8 cellular contexts compared by ENCODE assay signal in the genomic region with DNA sequence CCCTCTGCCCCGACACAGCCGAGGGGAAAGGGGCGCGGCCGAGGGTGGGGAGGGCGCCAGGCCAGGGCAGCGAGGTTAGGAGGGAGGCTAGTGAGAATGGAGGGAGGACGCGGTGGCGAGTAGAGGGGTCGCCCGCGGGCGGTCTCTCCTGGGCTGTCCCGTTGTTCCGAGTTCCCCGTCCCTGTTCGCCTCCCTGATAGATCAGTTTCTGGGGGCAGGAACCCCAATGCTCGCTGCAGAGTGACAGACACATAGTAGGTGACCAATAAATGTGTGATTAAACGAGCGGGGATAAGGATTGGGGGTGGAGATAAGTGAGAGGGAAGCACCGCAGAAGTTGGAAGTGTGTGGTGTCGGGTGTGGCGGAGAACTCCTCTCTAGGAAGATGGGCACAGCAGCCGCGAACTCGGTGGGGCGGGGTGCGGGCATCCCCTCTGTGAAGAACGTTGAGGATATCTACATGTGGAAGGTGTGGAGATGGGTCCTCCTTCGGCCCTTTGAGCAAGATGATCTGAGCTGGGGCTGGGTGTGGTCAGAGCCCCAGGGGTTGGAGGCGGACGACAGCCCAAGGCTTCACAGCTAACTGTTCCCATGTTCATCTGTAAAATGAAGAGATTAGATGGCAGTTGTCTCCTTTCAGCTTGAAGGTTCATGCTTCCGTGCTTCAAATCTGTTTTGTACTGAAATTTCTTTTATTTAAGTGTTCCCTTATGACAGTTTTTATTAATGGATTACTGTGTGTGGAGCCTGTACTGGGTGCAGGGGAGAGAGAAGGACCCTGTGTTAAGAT. TPM values are rescaled to one million over a fixed set of nuclear protein-coding genes. Genes with fewer than 3 reads are reported as not detected.
A peak's percentile ranks its signal among the peaks of the same experiment; 100 is the strongest.
DNase-seq lines count a peak whose midpoint lies in the region; ATAC-seq and TF ChIP-seq lines count a peak whose summit lies in the region.

No MANE protein-coding gene starts in this region.

- no peaks in the 10 kb centered on the region for H3K9me3 Mint-ChIP-seq in activated T-cell treated with anti-CD3 and anti-CD28 coated beads, Interleukin-2, amount 50 U/mL, for 24 hours
- H3K9me3 Mint-ChIP-seq in activated CD4-positive, alpha-beta memory T cell treated with anti-CD3 and anti-CD28 coated beads for 36 hours, result no peaks in the 10 kb centered on the region

- WGBS in heart left ventricle, 4 donors, result 1 to 5% (median 2%) methylated on average over 27 to 34 of the region's 34 CpGs
- WGBS in psoas muscle, 3 donors, result 2 to 4% (median 2%) methylated on average over 30 to 34 of the region's 34 CpGs

- ATAC-seq in HG03280 (IDR thresholded peaks at IDR 0.05; ENCODE audit: unreplicated experiment) (peak; percentile 6), heart left ventricle (peak in 1 of 4 donors; percentile 1), psoas muscle (no peak), GM18520 (IDR thresholded peaks at IDR 0.05; ENCODE audit: unreplicated experiment) (no peak), HG03442 (IDR thresholded peaks at IDR 0.05; ENCODE audit: unreplicated experiment) (no peak)

- H3K9me3 ChIP-seq in heart left ventricle (no peaks in the 10 kb centered on the region), psoas muscle (no peaks in the 10 kb centered on the region)

- H3K4me1 ChIP-seq in heart left ventricle (peaks cover 0 to 45% (median 19%) of the 10 kb centered on the region in 12 donors), psoas muscle (peaks cover 16% of the 10 kb centered on the region)

- H3K27ac ChIP-seq in heart left ventricle (peak overlapping the region; percentile 58 to 97 (median 92)), psoas muscle (peak overlapping the region; percentile 92)

- H3K27me3 ChIP-seq in heart left ventricle, result no peaks in the 10 kb centered on the region
- H3K27me3 ChIP-seq in psoas muscle (ENCODE audit: insufficient read depth in 3 of 3, low read length in 2 of 3), result no peaks in the 10 kb centered on the region

- no peaks in the 10 kb centered on the region for H3K27me3 Mint-ChIP-seq in activated T-cell treated with anti-CD3 and anti-CD28 coated beads, Interleukin-2, amount 50 U/mL, for 24 hours
- H3K27me3 Mint-ChIP-seq in activated CD4-positive, alpha-beta memory T cell treated with anti-CD3 and anti-CD28 coated beads for 36 hours, result no peaks in the 10 kb centered on the region

- POLR2A ChIA-PET in activated CD4-positive, alpha-beta memory T cell treated with anti-CD3 and anti-CD28 coated beads for 36 hours (lab: Charles Lee), result interaction anchor here (0.9 kb wide), 1 partner anchor 11 kb away, joined by 3 read pairs; the partner anchor contains the start of gene REPIN1

- H3K36me3 Mint-ChIP-seq in activated T-cell treated with anti-CD3 and anti-CD28 coated beads, Interleukin-2, amount 50 U/mL, for 24 hours (ENCODE audit: low read depth), result peaks cover 6% of the 10 kb centered on the region
- H3K36me3 Mint-ChIP-seq in activated CD4-positive, alpha-beta memory T cell treated with anti-CD3 and anti-CD28 coated beads for 36 hours, result no peaks in the 10 kb centered on the region

- CTCF ChIA-PET in activated CD4-positive, alpha-beta memory T cell treated with anti-CD3 and anti-CD28 coated beads for 36 hours (lab: Charles Lee), result interaction anchor here (0.6 kb wide), 1 partner anchor 25 kb away, joined by 3 read pairs; no protein-coding TSS in a partner anchor

- TF ChIP-seq POLR2A in heart left ventricle (IDR thresholded peaks at IDR 0.05), result no peak

- peaks cover 0 to 3% (median 0%) of the 10 kb centered on the region in 9 donors for H3K36me3 ChIP-seq in heart left ventricle
- peaks cover 0 to under 1% of the 10 kb centered on the region in 2 donors for H3K36me3 ChIP-seq in psoas muscle (ENCODE audit: insufficient read depth in 1 of 2, low read depth in 1 of 2)

- H3K4me3 ChIP-seq in heart left ventricle (peak overlapping the region; percentile 71 to 100 (median 86)), psoas muscle (peak overlapping the region; percentile 95)

- H3K27ac Mint-ChIP-seq in activated T-cell treated with anti-CD3 and anti-CD28 coated beads, Interleukin-2, amount 50 U/mL, for 24 hours, result peak overlapping the region; percentile 88
- peak overlapping the region; percentile 35 for H3K27ac Mint-ChIP-seq in activated CD4-positive, alpha-beta memory T cell treated with anti-CD3 and anti-CD28 coated beads for 36 hours

- H3K4me1 Mint-ChIP-seq in activated T-cell treated with anti-CD3 and anti-CD28 coated beads, Interleukin-2, amount 50 U/mL, for 24 hours (ENCODE audit: low read depth), result peaks cover 49% of the 10 kb centered on the region
- H3K4me1 Mint-ChIP-seq in activated CD4-positive, alpha-beta memory T cell treated with anti-CD3 and anti-CD28 coated beads for 36 hours (ENCODE audit: low read depth), result peaks cover 42% of the 10 kb centered on the region

- no peak for TF ChIP-seq CTCF in heart left ventricle (IDR thresholded peaks at IDR 0.05)
- no peak for TF ChIP-seq CTCF in psoas muscle (IDR thresholded peaks at IDR 0.05)

- H3K4me3 Mint-ChIP-seq in activated T-cell treated with anti-CD3 and anti-CD28 coated beads, Interleukin-2, amount 50 U/mL, for 24 hours, result peak overlapping the region; percentile 90
- H3K4me3 Mint-ChIP-seq in activated CD4-positive, alpha-beta memory T cell treated with anti-CD3 and anti-CD28 coated beads for 36 hours, result peak overlapping the region; percentile 81

- intact Hi-C loops in activated CD4-positive, alpha-beta memory T cell treated with anti-CD3 and anti-CD28 coated beads for 36 hours (cut with micrococcal nuclease), result loop anchor here (1.0 to 5.0 kb wide), 3 partner anchors 11 to 43 kb away; partner anchors contain the start of gene REPIN1
- intact Hi-C loops in heart left ventricle (cut with DNase I) (no loop called here), psoas muscle (cut with DNase I) (loop anchor here in 1 of 2 donors (10.0 kb wide), 1 partner anchor 95 kb away; no protein-coding TSS in a partner anchor)

- DNase-seq in activated T-cell treated with anti-CD3 and anti-CD28 coated beads, Interleukin-2, amount 50 U/mL, for 24 hours, result no peak
- no peak for DNase-seq in activated T-cell treated with anti-CD3 and anti-CD28 coated beads, Interleukin-2, amount 50 U/mL, for 1 hour
- peak; percentile 37 for DNase-seq in activated CD4-positive, alpha-beta memory T cell treated with anti-CD3 and anti-CD28 coated beads for 36 hours
- DNase-seq in heart left ventricle (peak in 1 of 5 donors; percentile 68), psoas muscle (no peak)

RNA-seq across cellular contexts. Expression of gene ZNF775, which starts 0.7 kb away (rescaled TPM):
- 1 to 10 TPM; 6.0 to 6.8 TPM for total RNA-seq in activated CD4-positive, alpha-beta memory T cell treated with anti-CD3 and anti-CD28 coated beads for 36 hours
- total RNA-seq in heart left ventricle (1 to 10 TPM; 2.1 to 5.0 (median 3.3) TPM), psoas muscle (1 to 10 TPM; 1.6 to 3.2 (median 2.8) TPM)
- polyA plus RNA-seq in heart left ventricle (1 to 10 TPM; 1.8 to 4.4 TPM), psoas muscle (1 to 10 TPM; 2.6 to 3.8 (median 3.7) TPM)

RNA-seq across cellular contexts. Expression of gene REPIN1, which starts 11.2 kb away (rescaled TPM):
- 10 to 100 TPM; 52.3 to 56.9 TPM for total RNA-seq in activated CD4-positive, alpha-beta memory T cell treated with anti-CD3 and anti-CD28 coated beads for 36 hours
- total RNA-seq in heart left ventricle (100 to 1,000 TPM in 5 of 9 donors, 10 to 100 TPM in 4; 90.4 to 141 (median 100) TPM), psoas muscle (100 to 1,000 TPM; 112 to 212 (median 137) TPM)
- polyA plus RNA-seq in heart left ventricle (10 to 100 TPM; 49.8 to 79.6 TPM), psoas muscle (100 to 1,000 TPM in 1 of 3 donors, 10 to 100 TPM in 2; 80.2 to 133 (median 83.2) TPM)

RNA-seq across cellular contexts. Expression of gene RARRES2, which starts 38.4 kb away (rescaled TPM):
- total RNA-seq in activated CD4-positive, alpha-beta memory T cell treated with anti-CD3 and anti-CD28 coated beads for 36 hours, result not detected
- total RNA-seq in heart left ventricle (100 to 1,000 TPM in 2 of 9 donors, 10 to 100 TPM in 3, 1 to 10 TPM in 4; 3.9 to 108 (median 12.6) TPM), psoas muscle (10 to 100 TPM in 2 of 4 donors, 1 to 10 TPM in 2; 4.1 to 17.9 (median 8.7) TPM)
- polyA plus RNA-seq in heart left ventricle (10 to 100 TPM in 1 of 2 donors, 1 to 10 TPM in 1; 9.2 to 16.0 TPM), psoas muscle (1 to 10 TPM; 6.3 to 7.7 (median 7.3) TPM)

RNA-seq across cellular contexts. Expression of gene ACTR3C, which starts 56.4 kb away (rescaled TPM):
- 1 to 10 TPM; 8.0 to 8.8 TPM for total RNA-seq in activated CD4-positive, alpha-beta memory T cell treated with anti-CD3 and anti-CD28 coated beads for 36 hours
- total RNA-seq in heart left ventricle (1 to 10 TPM; 1.6 to 5.9 (median 3.7) TPM), psoas muscle (1 to 10 TPM in 3 of 4 donors, under 1 TPM in 1; 0.71 to 3.3 (median 3.0) TPM)
- polyA plus RNA-seq in heart left ventricle (1 to 10 TPM; 2.2 to 4.5 TPM), psoas muscle (1 to 10 TPM; 1.3 to 3.7 (median 1.4) TPM)

RNA-seq across cellular contexts. Expression of gene LRRC61, which starts 56.6 kb away (rescaled TPM):
- 10 to 100 TPM; 26.1 to 27.1 TPM for total RNA-seq in activated CD4-positive, alpha-beta memory T cell treated with anti-CD3 and anti-CD28 coated beads for 36 hours
- 1 to 10 TPM; 2.1 to 9.4 (median 4.6) TPM for total RNA-seq in heart left ventricle
- 1 to 10 TPM; 1.8 to 8.3 TPM for polyA plus RNA-seq in heart left ventricle
- total RNA-seq in psoas muscle, result 1 to 10 TPM in 3 of 4 donors, under 1 TPM in 1; 0.88 to 4.4 (median 2.6) TPM
- 1 to 10 TPM; 2.0 to 3.8 (median 3.3) TPM for polyA plus RNA-seq in psoas muscle

Comparison
In these comparisons a context has a peak if more than half of its experiments do, and no peak if none do; other contexts are left out.
1. RNA of gene RARRES2, which starts 38.4 kb away (total RNA-seq): 3.9 to 108 TPM in heart left ventricle and 4.1 to 17.9 TPM in psoas muscle; not detected in activated CD4-positive, alpha-beta memory T cell treated with anti-CD3 and anti-CD28 coated beads for 36 hours; every median in the first group is over 4 times any median in the second.